In genomic region chr17:79907217-79907715, GRCh38 we compare ENCODE assay signal across 1 cellular context.
TF ChIP-seq lines count a peak whose summit lies in the region.

No MANE protein-coding gene starts in this region.

TF ChIP-seq in endothelial cell of umbilical vein, 7 proteins besides CTCF, POLR2A, EP300 and RAD21:
- TF ChIP-seq MAX (IDR thresholded peaks at IDR 0.05; ENCODE audit: insufficient read depth, insufficient read length) (no peak), JUN (IDR thresholded peaks at IDR 0.05; ENCODE audit: borderline replicate concordance, insufficient read depth, insufficient read length, low read depth) (no peak), GATA2 (IDR thresholded peaks at IDR 0.05; ENCODE audit: insufficient read depth, insufficient read length, low read depth, low read length) (no peak), FOS (IDR thresholded peaks at IDR 0.05; ENCODE audit: borderline replicate concordance, insufficient read depth, low read length) (no peak), MYC (IDR thresholded peaks at IDR 0.05; ENCODE audit: low read depth, low read length) (no peak), EZH2 (IDR thresholded peaks at IDR 0.05; ENCODE audit: borderline replicate concordance, low read depth, low read length, severe bottlenecking) (no peak), POLR2AphosphoS5 (IDR thresholded peaks at IDR 0.05; ENCODE audit: insufficient read depth, low read depth, low read length) (no peak)
